ENCODE assay signal across 10 cellular contexts in the genomic region with DNA sequence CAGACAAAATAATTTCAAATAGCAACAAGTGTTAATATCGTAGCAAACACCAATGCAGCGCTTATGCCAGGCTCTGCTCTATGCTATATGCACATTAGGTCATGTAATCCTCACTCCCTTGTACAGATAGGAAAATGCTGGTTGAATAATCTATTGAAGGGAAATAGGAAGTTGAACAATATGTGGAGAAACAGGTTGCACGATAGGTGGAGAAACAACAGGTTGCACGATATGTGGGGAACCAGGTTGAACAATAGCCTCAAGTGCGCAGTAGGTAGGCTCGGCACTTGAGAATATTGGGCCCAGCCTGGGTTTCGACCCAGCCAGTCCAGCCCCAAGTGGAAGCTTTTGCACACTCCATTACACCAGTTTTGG.
A peak's percentile ranks its signal among the peaks of the same experiment; 100 is the strongest.
DNase-seq lines count a peak whose midpoint lies in the region; ATAC-seq and TF ChIP-seq lines count a peak whose summit lies in the region.
"Had no signal": no experiment of that assay in that cellular context is flagged by ENCODE, and none has a peak within 500 bp of the region (broad histone marks: within the 10 kb centered on the region; RNA-seq: fewer than 3 reads in every experiment).

No MANE protein-coding gene starts in this region.

- no peak for TF ChIP-seq POLR2A in Peyer's patch (IDR thresholded peaks at IDR 0.05)

- no peak for ATAC-seq in GM19467 (IDR thresholded peaks at IDR 0.05; ENCODE audit: unreplicated experiment)
- ATAC-seq: stimulated activated effector memory CD8-positive, alpha-beta T cell treated with anti-CD3 and anti-CD28 coated beads, Interleukin-12 subunit alpha, Interleukin-12 subunit beta, amount 100 ng/mL, for 72 hours had no signal

- no peak overlapping the region for H3K23ac ChIP-seq in trophoblast cell (ENCODE audit: low read length)

- H3K36me3 ChIP-seq in DOHH2 (ENCODE audit: control insufficient read depth, low read length) (no peaks in the 10 kb centered on the region), Peyer's patch (no peaks in the 10 kb centered on the region), trophoblast cell (ENCODE audit: control insufficient read depth in 1 of 2, insufficient read depth in 2 of 2, low read length in 2 of 2) (no peaks in the 10 kb centered on the region)

- peaks cover 84% of the 10 kb centered on the region for H3K27me3 ChIP-seq in DOHH2 (ENCODE audit: control insufficient read depth, low read length)
- H3K27me3 ChIP-seq in Peyer's patch: no peaks in the 10 kb centered on the region
- H3K27me3 ChIP-seq in trophoblast cell (ENCODE audit: insufficient read depth, low read length): peaks cover 13% of the 10 kb centered on the region

- WGBS in trophoblast cell (ENCODE audit: extremely low coverage, insufficient coverage, insufficient read length): no CpG with 5 or more reads among the region's 7 CpGs

- peaks cover 12% of the 10 kb centered on the region for H3K79me1 ChIP-seq in trophoblast cell (ENCODE audit: low read length)

- H3K4me2 ChIP-seq in DOHH2 (ENCODE audit: low read length) (peak overlapping the region; percentile 65), trophoblast cell (ENCODE audit: low read length) (peak overlapping the region; percentile 74)

- no peaks in the 10 kb centered on the region for H3K9me3 ChIP-seq in DOHH2 (ENCODE audit: control insufficient read depth, insufficient read depth, low read length)
- no peaks in the 10 kb centered on the region for H3K9me3 ChIP-seq in Peyer's patch
- no peaks in the 10 kb centered on the region for H3K9me3 ChIP-seq in trophoblast cell (ENCODE audit: insufficient read depth, low read depth, low read length)

- H3K79me2 ChIP-seq in DOHH2 (ENCODE audit: control insufficient read depth, low read length) (no peaks in the 10 kb centered on the region), trophoblast cell (ENCODE audit: control insufficient read depth, insufficient read depth, low read length, poor library complexity) (peaks cover 2% of the 10 kb centered on the region)

- no peaks in the 10 kb centered on the region for H3K9me2 ChIP-seq in DOHH2 (replicated peaks; ENCODE audit: control insufficient read depth, low read length)

- no peak overlapping the region for H3K9ac ChIP-seq in trophoblast cell (ENCODE audit: low read length)

- no peak overlapping the region for H2AFZ ChIP-seq in trophoblast cell (ENCODE audit: insufficient read depth, low read length, poor library complexity)

- peaks cover 3% of the 10 kb centered on the region; the same call in 1 of the 2 replicates for H3F3A ChIP-seq in DOHH2 (ENCODE audit: control insufficient read depth, insufficient read depth)

- H2BK120ac ChIP-seq in trophoblast cell (ENCODE audit: insufficient read depth, low read length, poor library complexity): no peak overlapping the region

- no peak overlapping the region for H2AK5ac ChIP-seq in trophoblast cell (ENCODE audit: low read length)

- no peak overlapping the region for H4K12ac ChIP-seq in trophoblast cell (ENCODE audit: low read depth, low read length)

- no peak overlapping the region for H3K4ac ChIP-seq in trophoblast cell (ENCODE audit: low read depth, low read length)

- TF ChIP-seq CTCF in DOHH2 (IDR thresholded peaks at IDR 0.05; ENCODE audit: low read depth, low read length, poor library complexity, severe bottlenecking): no peak
- TF ChIP-seq CTCF in Peyer's patch (IDR thresholded peaks at IDR 0.05): no peak
- TF ChIP-seq CTCF in epithelial cell of esophagus (IDR thresholded peaks at IDR 0.05; ENCODE audit: insufficient read depth, low read depth, low read length, missing control alignments): no peak

- H2BK12ac ChIP-seq in trophoblast cell (ENCODE audit: low read length): no peak overlapping the region

- H3K27ac ChIP-seq in DOHH2 (ENCODE audit: low read depth, low read length) (no peak overlapping the region), Peyer's patch (peak overlapping the region; percentile 55 to 93 (median 77)), trophoblast cell (ENCODE audit: low read depth, low read length) (no peak overlapping the region)

- H3K4me3 ChIP-seq in DOHH2 (ENCODE audit: low read length) (peak overlapping the region; percentile 52), Peyer's patch (peak overlapping the region in 2 of 4 donors; percentile 61 to 65), epithelial cell of esophagus (ENCODE audit: low read length) (no peak overlapping the region), trophoblast cell (ENCODE audit: low read depth, low read length) (no peak overlapping the region)

- peaks cover 12% of the 10 kb centered on the region for H4K20me1 ChIP-seq in DOHH2 (ENCODE audit: control insufficient read depth, insufficient read depth, low read depth, low read length)

- no peak overlapping the region for H3K18ac ChIP-seq in trophoblast cell (ENCODE audit: low read length)

- H3K4me1 ChIP-seq in DOHH2 (ENCODE audit: control insufficient read depth, low read length) (peaks cover 18% of the 10 kb centered on the region), Peyer's patch (peaks cover 0 to 17% (median 2%) of the 10 kb centered on the region in 4 donors), trophoblast cell (ENCODE audit: control insufficient read depth in 1 of 2, insufficient read depth in 2 of 2, low read length in 2 of 2) (peaks cover 8 to 23% of the 10 kb centered on the region in 2 experiments)

- H4K91ac ChIP-seq in trophoblast cell (ENCODE audit: low read depth, low read length): no peak overlapping the region

- H3K14ac ChIP-seq in trophoblast cell (ENCODE audit: low read length): no peak overlapping the region

- DNase-seq in Peyer's patch (peak in 1 of 3 donors; percentile 15), epithelial cell of esophagus (ENCODE audit: low read depth) (peak; percentile 63), trophoblast cell (peak in 1 of 2 donors; percentile 67), NCI-H1417 treated with DMSO at 0.1 percent for 48 hours (lab: John Stamatoyannopoulos, UW) (no peak), occipital lobe (lab: John Stamatoyannopoulos, UW) (no peak), ecto neural progenitor cell (ENCODE audit: low spot score) (no peak)
- DNase-seq: erythroblast had no signal

- no peak overlapping the region for H4K8ac ChIP-seq in trophoblast cell (ENCODE audit: low read depth, low read length)

- H2BK5ac ChIP-seq in trophoblast cell (ENCODE audit: low read depth, low read length, poor library complexity): no peak overlapping the region

Comparison
In these comparisons a context has a peak if more than half of its experiments do, and no peak if none do; other contexts are left out.
1. H3K27ac ChIP-seq: peak in Peyer's patch (4 of 4); none in DOHH2 (single experiment) and trophoblast cell (single experiment).